Comparison of ENCODE assay signal across 29 cellular contexts in genomic region chr10:33524966-33525365, GRCh38.
DNase-seq lines count a peak whose midpoint lies in the region; ATAC-seq and TF ChIP-seq lines count a peak whose summit lies in the region.
"Had no signal": no experiment of that assay in that cellular context is flagged by ENCODE, and none has a peak within 500 bp of the region (broad histone marks: within the 10 kb centered on the region; RNA-seq: fewer than 3 reads in every experiment).

No MANE protein-coding gene starts in this region.

- H3K27me3 ChIP-seq in H7 (ENCODE audit: control insufficient read depth, insufficient read depth, low read length): no peaks in the 10 kb centered on the region
- H3K27me3 ChIP-seq: BLaER1, neural progenitor cell, thyroid gland had no signal

- in situ Hi-C loops in astrocyte of the spinal cord (cut with HindIII; ENCODE audit: low sequenced_read_pairs): no loop called here

- no peaks in the 10 kb centered on the region for H3K36me3 ChIP-seq in H7 (replicated peaks; ENCODE audit: control insufficient read depth, insufficient read depth, low read length)
- H3K36me3 ChIP-seq: BLaER1, esophagus squamous epithelium, neural progenitor cell, prostate gland, thyroid gland had no signal

- no peak for TF ChIP-seq CTCF in astrocyte of the spinal cord (IDR thresholded peaks at IDR 0.05; ENCODE audit: low read depth, low read length)
- TF ChIP-seq CTCF in fibroblast of villous mesenchyme (IDR thresholded peaks at IDR 0.05; ENCODE audit: insufficient read depth, low read depth, low read length): no peak

- no peak for ATAC-seq in GM21723 (IDR thresholded peaks at IDR 0.05; ENCODE audit: unreplicated experiment)
- ATAC-seq: activated naive CD8-positive, alpha-beta T cell treated with anti-CD3 and anti-CD28 coated beads, Interleukin-2, amount 50 U/mL, for 24 hours; left ventricle myocardium superior; T-cell had no signal

- H3K4me3 ChIP-seq in astrocyte of the spinal cord (ENCODE audit: low read depth, low read length): no peak overlapping the region
- H3K4me3 ChIP-seq in fibroblast of villous mesenchyme (ENCODE audit: low read depth, low read length): no peak overlapping the region
- H3K4me3 ChIP-seq in H7 (ENCODE audit: insufficient read depth, low read depth, low read length): no peak overlapping the region
- H3K4me3 ChIP-seq: BLaER1, esophagus squamous epithelium, neural progenitor cell, prostate gland, skin epidermis, thyroid gland had no signal

- DNase-seq in H4 (ENCODE audit: low spot score) (peak; percentile 25), astrocyte of the spinal cord (ENCODE audit: low read depth, low spot score) (peak; percentile 66), fibroblast of villous mesenchyme (ENCODE audit: low read depth) (peak; percentile 55), NCI-H146 (lab: John Stamatoyannopoulos, UW) (no peak), H7 (no peak)
- no peak for DNase-seq in stimulated activated CD4-positive, alpha-beta T cell treated with anti-CD3 and anti-CD28 coated beads, Interleukin-2, amount 100 ng/mL, for 48 hours
- DNase-seq: activated CD4-positive, alpha-beta T cell treated with anti-CD3 and anti-CD28 coated beads for 48 hours; activated CD8-positive, alpha-beta memory T cell treated with anti-CD3 and anti-CD28 coated beads, Interleukin-2, amount 50 U/mL, for 48 hours; activated effector memory CD4-positive, alpha-beta T cell treated with Interleukin-2 at 50 U/mL for 16 hours; activated naive CD8-positive, alpha-beta T cell treated with anti-CD3 and anti-CD28 coated beads, Interleukin-2, amount 50 U/mL, for 24 hours; Calu3; central memory CD4-positive, alpha-beta T cell; effector CD8-positive, alpha-beta T cell; EL; esophagus squamous epithelium; left ventricle myocardium superior; MM.1S; NCI-H1436 treated with DMSO at 0.1 percent for 48 hours; NCI-H748 treated with DMSO at 0.1 percent for 48 hours; SHP77; stimulated activated CD4-positive, alpha-beta T cell treated with anti-CD3 and anti-CD28 coated beads, Interleukin-2, amount 100 ng/mL, for 24 hours; stimulated activated naive CD4-positive, alpha-beta T cell; T-cell; thyroid gland had no signal

Comparison
In these comparisons a context has a peak if more than half of its experiments do, and no peak if none do; other contexts are left out.
1. DNase-seq: peak in H4 (single experiment), astrocyte of the spinal cord (single experiment) and fibroblast of villous mesenchyme (single experiment); none in NCI-H146 (single experiment), H7 (single experiment) and stimulated activated CD4-positive, alpha-beta T cell treated with anti-CD3 and anti-CD28 coated beads, Interleukin-2, amount 100 ng/mL, for 48 hours (0 of 2).